ENCODE assay signal across 18 cellular contexts in genomic region chr3:12452361-12453330, GRCh38. TPM values are rescaled to one million over a fixed set of nuclear protein-coding genes. Genes with fewer than 3 reads are reported as not detected.
DNase-seq lines count a peak whose midpoint lies in the region; ATAC-seq and TF ChIP-seq lines count a peak whose summit lies in the region.
"Had no signal": no experiment of that assay in that cellular context is flagged by ENCODE, and none has a peak within 500 bp of the region (broad histone marks: within the 10 kb centered on the region; RNA-seq: fewer than 3 reads in every experiment).

No MANE protein-coding gene starts in this region.

- H3K27ac ChIP-seq in Peyer's patch (no peak overlapping the region), left lung (no peak overlapping the region), adrenal gland (no peak overlapping the region)
- H3K27ac ChIP-seq: SJCRH30 had no signal

- TF ChIP-seq POLR2A in Peyer's patch (IDR thresholded peaks at IDR 0.05) (no peak), adrenal gland (IDR thresholded peaks at IDR 0.05) (no peak)

- no peaks in the 10 kb centered on the region for H3K27me3 Mint-ChIP-seq in activated CD4-positive, alpha-beta T cell treated with anti-CD3 and anti-CD28 coated beads for 36 hours
- H3K27me3 Mint-ChIP-seq: CD4-positive, alpha-beta memory T cell had no signal

- H3K4me1 Mint-ChIP-seq in activated CD4-positive, alpha-beta T cell treated with anti-CD3 and anti-CD28 coated beads for 36 hours: peaks cover 10% of the 10 kb centered on the region
- H3K4me1 Mint-ChIP-seq: CD4-positive, alpha-beta memory T cell; GM23338 had no signal

- intact Hi-C loops in activated CD4-positive, alpha-beta T cell treated with anti-CD3 and anti-CD28 coated beads for 36 hours (cut with DNase I, micrococcal nuclease): no loop called here
- intact Hi-C loops in left lung (cut with DNase I) (no loop called here), posterior vena cava (cut with DNase I) (no loop called here), adrenal gland (cut with DNase I) (no loop called here)

- TF ChIP-seq CTCF in Peyer's patch (IDR thresholded peaks at IDR 0.05) (no peak), left lung (IDR thresholded peaks at IDR 0.05) (no peak), adrenal gland (IDR thresholded peaks at IDR 0.05) (no peak)

- no peaks in the 10 kb centered on the region for H3K36me3 ChIP-seq in Peyer's patch
- H3K36me3 ChIP-seq in left lung: no peaks in the 10 kb centered on the region
- no peaks in the 10 kb centered on the region for H3K36me3 ChIP-seq in adrenal gland (replicated peaks in 1 of 2)
- H3K36me3 ChIP-seq: SJCRH30 had no signal

- H3K27me3 ChIP-seq in Peyer's patch (no peaks in the 10 kb centered on the region), left lung (no peaks in the 10 kb centered on the region), adrenal gland (no peaks in the 10 kb centered on the region)
- H3K27me3 ChIP-seq: SJCRH30 had no signal

- DNase-seq in activated CD4-positive, alpha-beta T cell treated with anti-CD3 and anti-CD28 coated beads for 36 hours: peak; percentile 0
- no peak for DNase-seq in activated CD4-positive, alpha-beta T cell treated with anti-CD3 and anti-CD28 coated beads for 1 hour
- DNase-seq in Peyer's patch: peak in 2 of 3 donors; percentile 16 to 24
- no peak for DNase-seq in left lung
- DNase-seq in posterior vena cava (ENCODE audit: low spot score): peak; percentile 42
- no peak for DNase-seq in NCI-H524 treated with DMSO at 0.1 percent for 48 hours (lab: John Stamatoyannopoulos, UW)
- no peak for DNase-seq in adrenal gland
- DNase-seq: Calu3; CD4-positive, alpha-beta memory T cell; DMS53; NCI-H1436 treated with DMSO at 0.1 percent for 48 hours; NCI-H2081 treated with DMSO at 0.1 percent for 48 hours; NCI-H510A; NCI-H82; SJCRH30 had no signal

- CTCF ChIA-PET in activated CD4-positive, alpha-beta T cell treated with anti-CD3 and anti-CD28 coated beads for 36 hours (lab: Charles Lee): no interaction called here

- POLR2A ChIA-PET in activated CD4-positive, alpha-beta T cell treated with anti-CD3 and anti-CD28 coated beads for 36 hours (lab: Charles Lee): no interaction called here

- ATAC-seq in activated CD4-positive, alpha-beta T cell treated with anti-CD3 and anti-CD28 coated beads for 36 hours: no peak
- ATAC-seq in left lung (peak; percentile 33), GM18517 (IDR thresholded peaks at IDR 0.05; ENCODE audit: unreplicated experiment) (no peak)
- ATAC-seq: GM23338, HCT116 had no signal

- WGBS in adrenal gland, 4 donors: 87 to 90% (median 89%) methylated on average over 12 of the region's 12 CpGs

- H3K36me3 Mint-ChIP-seq in activated CD4-positive, alpha-beta T cell treated with anti-CD3 and anti-CD28 coated beads for 36 hours (ENCODE audit: low read depth): no peaks in the 10 kb centered on the region
- H3K36me3 Mint-ChIP-seq: CD4-positive, alpha-beta memory T cell had no signal

- H3K9me3 ChIP-seq in Peyer's patch: no peaks in the 10 kb centered on the region
- no peaks in the 10 kb centered on the region for H3K9me3 ChIP-seq in left lung
- H3K9me3 ChIP-seq in adrenal gland (replicated peaks in 1 of 3): no peaks in the 10 kb centered on the region
- H3K9me3 ChIP-seq: SJCRH30 had no signal

- H3K4me1 ChIP-seq in Peyer's patch (no peaks in the 10 kb centered on the region), left lung (no peaks in the 10 kb centered on the region), adrenal gland (replicated peaks in 1 of 2) (no peaks in the 10 kb centered on the region)
- H3K4me1 ChIP-seq: SJCRH30 had no signal

- no peak overlapping the region for H3K27ac Mint-ChIP-seq in activated CD4-positive, alpha-beta T cell treated with anti-CD3 and anti-CD28 coated beads for 36 hours
- H3K27ac Mint-ChIP-seq: CD4-positive, alpha-beta memory T cell; GM23338 had no signal

- no peak overlapping the region for H3K4me3 Mint-ChIP-seq in activated CD4-positive, alpha-beta T cell treated with anti-CD3 and anti-CD28 coated beads for 36 hours
- H3K4me3 Mint-ChIP-seq: CD4-positive, alpha-beta memory T cell; GM23338 had no signal

- H3K4me3 ChIP-seq in Peyer's patch (no peak overlapping the region), left lung (no peak overlapping the region), adrenal gland (no peak overlapping the region)
- H3K4me3 ChIP-seq: GM23338, SJCRH30 had no signal

- H3K9me3 Mint-ChIP-seq in activated CD4-positive, alpha-beta T cell treated with anti-CD3 and anti-CD28 coated beads for 36 hours (ENCODE audit: low read depth): no peaks in the 10 kb centered on the region
- H3K9me3 Mint-ChIP-seq: GM23338 had no signal

RNA-seq across cellular contexts. Expression of gene TSEN2, which starts 31.6 kb away (rescaled TPM):
- 10 to 100 TPM; 17.8 to 19.4 TPM for total RNA-seq in activated CD4-positive, alpha-beta T cell treated with anti-CD3 and anti-CD28 coated beads for 36 hours
- total RNA-seq in Peyer's patch (10 to 100 TPM in 3 of 4 donors, 1 to 10 TPM in 1; 8.1 to 39.9 (median 32.6) TPM), left lung (10 to 100 TPM in 1 of 2 donors, 1 to 10 TPM in 1; 8.1 to 15.1 TPM), posterior vena cava (10 to 100 TPM; 13.8 TPM), adrenal gland (10 to 100 TPM; 11.1 to 23.9 (median 15.8) TPM)
- polyA plus RNA-seq in adrenal gland: 10 to 100 TPM; 22.0 to 27.6 (median 25.4) TPM

Comparison
In these comparisons a context has a peak if more than half of its experiments do, and no peak if none do; other contexts are left out.
1. DNase-seq: peak in activated CD4-positive, alpha-beta T cell treated with anti-CD3 and anti-CD28 coated beads for 36 hours (single experiment), Peyer's patch (2 of 3) and posterior vena cava (single experiment); none in activated CD4-positive, alpha-beta T cell treated with anti-CD3 and anti-CD28 coated beads for 1 hour (single experiment), left lung (0 of 2), NCI-H524 treated with DMSO at 0.1 percent for 48 hours (single experiment) and adrenal gland (0 of 7).